ENCODE assay signal across 12 cellular contexts in genomic region chr12:12403264-12404248, GRCh38. TPM values are rescaled to one million over a fixed set of nuclear protein-coding genes. Genes with fewer than 3 reads are reported as not detected.
DNase-seq lines count a peak whose midpoint lies in the region; ATAC-seq and TF ChIP-seq lines count a peak whose summit lies in the region.
"Had no signal": no experiment of that assay in that cellular context is flagged by ENCODE, and none has a peak within 500 bp of the region (broad histone marks: within the 10 kb centered on the region; RNA-seq: fewer than 3 reads in every experiment).

No MANE protein-coding gene starts in this region.

- H3K4me1 ChIP-seq in suprapubic skin, result peaks cover 18% of the 10 kb centered on the region
- H3K4me1 ChIP-seq in A673 (ENCODE audit: insufficient read depth, low read length, poor library complexity, severe bottlenecking), result peaks cover 11% of the 10 kb centered on the region

- no peak for DNase-seq in activated naive CD4-positive, alpha-beta T cell treated with anti-CD3 and anti-CD28 coated beads for 36 hours
- no peak for DNase-seq in activated naive CD4-positive, alpha-beta T cell (lab: John Stamatoyannopoulos, UW)
- peak in 1 of 2 donors; percentile 66 for DNase-seq in left colon
- no peak for DNase-seq in suprapubic skin (ENCODE audit: low spot score in 2 of 2)
- no peak for DNase-seq in A673 (ENCODE audit: low spot score)
- DNase-seq: cortex of kidney, IMR-90, NCI-H345, SW 1271 had no signal

- intact Hi-C loops in activated naive CD4-positive, alpha-beta T cell treated with anti-CD3 and anti-CD28 coated beads for 36 hours (cut with micrococcal nuclease), result no loop called here
- intact Hi-C loops in left colon (cut with DNase I, micrococcal nuclease) (no loop called here), A673 (cut with micrococcal nuclease; ENCODE audit: unreplicated experiment) (no loop called here)

- peak; percentile 86 for ATAC-seq in left colon
- ATAC-seq in HG03432 (IDR thresholded peaks at IDR 0.05; ENCODE audit: unreplicated experiment), result no peak
- no peak for ATAC-seq in GM18870 (IDR thresholded peaks at IDR 0.05; ENCODE audit: unreplicated experiment)

- no peaks in the 10 kb centered on the region for H3K27me3 ChIP-seq in suprapubic skin
- H3K27me3 ChIP-seq in A673 (replicated peaks; ENCODE audit: insufficient read depth, low read depth, low read length, poor library complexity), result no peaks in the 10 kb centered on the region

- no peak for TF ChIP-seq POLR2A in suprapubic skin (IDR thresholded peaks at IDR 0.05)

- CTCF ChIA-PET in activated naive CD4-positive, alpha-beta T cell treated with anti-CD3 and anti-CD28 coated beads for 36 hours (lab: Charles Lee), result interaction anchor here (0.6 to 1.4 kb wide), 4 partner anchors 9 to 333 kb away, joined by 3 to 4 read pairs (median 3); no protein-coding TSS in a partner anchor
- CTCF ChIA-PET in A673 (lab: Charles Lee), result no interaction called here

- no TSS peak for BruUV-seq in A673 (replicated peaks; lab: Mats Ljungman, UMichigan)

- H3K4me3 ChIP-seq in suprapubic skin (no peak overlapping the region), A673 (ENCODE audit: low read depth, low read length, poor library complexity, severe bottlenecking) (no peak overlapping the region)

- H3K36me3 ChIP-seq in suprapubic skin, result no peaks in the 10 kb centered on the region
- H3K36me3 ChIP-seq in A673 (ENCODE audit: insufficient read depth, low read length, poor library complexity, severe bottlenecking), result no peaks in the 10 kb centered on the region

- H3K27me3 Mint-ChIP-seq in activated naive CD4-positive, alpha-beta T cell treated with anti-CD3 and anti-CD28 coated beads for 36 hours (ENCODE audit: low read depth), result no peaks in the 10 kb centered on the region

- POLR2A ChIA-PET in A673 (lab: Charles Lee; ENCODE audit: low non-redundant PET), result no interaction called here

- peak overlapping the region; percentile 77 for H3K27ac ChIP-seq in VCaP
- peak overlapping the region; percentile 18 for H3K27ac ChIP-seq in suprapubic skin
- H3K27ac ChIP-seq in A673 (ENCODE audit: low read depth, low read length, poor library complexity, severe bottlenecking), result no peak overlapping the region

- H3K9me3 ChIP-seq in suprapubic skin (no peaks in the 10 kb centered on the region), A673 (ENCODE audit: low read depth, low read length, poor library complexity, severe bottlenecking) (no peaks in the 10 kb centered on the region)

- TF ChIP-seq EP300 in suprapubic skin (IDR thresholded peaks at IDR 0.05), result no peak

- H3K4me3 Mint-ChIP-seq in activated naive CD4-positive, alpha-beta T cell treated with anti-CD3 and anti-CD28 coated beads for 36 hours, result no peak overlapping the region

- peaks cover 15% of the 10 kb centered on the region for H3K36me3 Mint-ChIP-seq in activated naive CD4-positive, alpha-beta T cell treated with anti-CD3 and anti-CD28 coated beads for 36 hours (ENCODE audit: low read depth)

- H3K9me3 Mint-ChIP-seq in activated naive CD4-positive, alpha-beta T cell treated with anti-CD3 and anti-CD28 coated beads for 36 hours, result peaks cover 2% of the 10 kb centered on the region

- H3K4me1 Mint-ChIP-seq in activated naive CD4-positive, alpha-beta T cell treated with anti-CD3 and anti-CD28 coated beads for 36 hours (ENCODE audit: low read depth), result peaks cover 34% of the 10 kb centered on the region

- no peak for TF ChIP-seq CTCF in VCaP (conservative IDR thresholded peaks at IDR 0.05)
- no peak for TF ChIP-seq CTCF in suprapubic skin (IDR thresholded peaks at IDR 0.05)
- no peak for TF ChIP-seq CTCF in A673 (conservative IDR thresholded peaks at IDR 0.05; ENCODE audit: low read depth, low read length)

- WGBS in suprapubic skin, result 68% methylated on average over 9 of the region's 9 CpGs

- H3K27ac Mint-ChIP-seq in activated naive CD4-positive, alpha-beta T cell treated with anti-CD3 and anti-CD28 coated beads for 36 hours, result peak overlapping the region; percentile 26

RNA-seq across cellular contexts. Expression of gene BORCS5, which starts 46.7 kb away (rescaled TPM):
- total RNA-seq in activated naive CD4-positive, alpha-beta T cell treated with anti-CD3 and anti-CD28 coated beads for 36 hours, result 10 to 100 TPM; 31.2 to 35.6 TPM
- 10 to 100 TPM; 12.2 to 13.8 TPM for total RNA-seq in left colon
- 10 to 100 TPM; 11.3 to 51.6 (median 21.0) TPM for total RNA-seq in suprapubic skin
- total RNA-seq in A673 (2021), result 14.7 and 17.7 TPM in 2 replicates

RNA-seq across cellular contexts. Expression of gene MANSC1, which starts 53.5 kb away (rescaled TPM):
- 1 to 10 TPM; 3.5 TPM for total RNA-seq in activated naive CD4-positive, alpha-beta T cell treated with anti-CD3 and anti-CD28 coated beads for 36 hours
- total RNA-seq in left colon (10 to 100 TPM; 48.0 to 62.8 TPM), suprapubic skin (10 to 100 TPM; 11.5 to 34.6 (median 24.4) TPM), A673 (2021) (10.5 TPM in 2 replicates)
